In genomic region chr7:131238260-131238940, GRCh38 we compare ENCODE assay signal across 11 cellular contexts.
DNase-seq lines count a peak whose midpoint lies in the region; ATAC-seq and TF ChIP-seq lines count a peak whose summit lies in the region.
"Had no signal": no experiment of that assay in that cellular context is flagged by ENCODE, and none has a peak within 500 bp of the region (broad histone marks: within the 10 kb centered on the region; RNA-seq: fewer than 3 reads in every experiment).

No MANE protein-coding gene starts in this region.

- H3K27ac Mint-ChIP-seq in T-cell, result peak overlapping the region; percentile 71 to 75
- H3K27ac Mint-ChIP-seq in stimulated activated effector memory CD8-positive, alpha-beta T cell treated with anti-CD3 and anti-CD28 coated beads, Interleukin-12 subunit alpha, Interleukin-12 subunit beta, amount 100 ng/mL, for 72 hours, result peak overlapping the region; percentile 56
- H3K27ac Mint-ChIP-seq: H9, progenitor cell of endocrine pancreas had no signal

- no peaks in the 10 kb centered on the region for H3K27me3 Mint-ChIP-seq in T-cell
- H3K27me3 Mint-ChIP-seq: progenitor cell of endocrine pancreas had no signal

- H3K36me3 Mint-ChIP-seq in T-cell, result no peaks in the 10 kb centered on the region
- H3K36me3 Mint-ChIP-seq in stimulated activated effector memory CD8-positive, alpha-beta T cell treated with anti-CD3 and anti-CD28 coated beads, Interleukin-12 subunit alpha, Interleukin-12 subunit beta, amount 100 ng/mL, for 72 hours, result peaks cover 6% of the 10 kb centered on the region

- no peaks in the 10 kb centered on the region for H3K36me3 ChIP-seq in ovary

- H3K27me3 ChIP-seq in ovary, result no peaks in the 10 kb centered on the region

- TF ChIP-seq CTCF in fibroblast of pulmonary artery (IDR thresholded peaks at IDR 0.05; ENCODE audit: low read length, missing control alignments) (no peak), ovary (IDR thresholded peaks at IDR 0.05) (no peak)

- no peak overlapping the region for H3K4me3 ChIP-seq in fibroblast of pulmonary artery (replicated peaks; ENCODE audit: low read depth, low read length)
- no peak overlapping the region for H3K4me3 ChIP-seq in ovary

- H3K4me1 ChIP-seq in ovary (ENCODE audit: insufficient read depth), result peaks cover 2% of the 10 kb centered on the region

- peak; percentile 49 for DNase-seq in activated CD8-positive, alpha-beta memory T cell treated with anti-CD3 and anti-CD28 coated beads for 24 hours
- DNase-seq in activated CD8-positive, alpha-beta memory T cell treated with anti-CD3 and anti-CD28 coated beads, Interleukin-2, amount 50 U/mL, for 4 hours, result no peak
- DNase-seq in T-cell (peak in 2 of 34 experiments; percentile 2 to 3), fibroblast of pulmonary artery (ENCODE audit: low read depth) (peak; percentile 69), germinal center (ENCODE audit: low spot score) (no peak), ovary (no peak), T1000 (lab: John Stamatoyannopoulos, UW) (no peak)
- DNase-seq in stimulated activated effector memory CD8-positive, alpha-beta T cell treated with anti-CD3 and anti-CD28 coated beads, Interleukin-12 subunit alpha, Interleukin-12 subunit beta, amount 100 ng/mL, for 72 hours (ENCODE audit: low spot score in 2 of 2), result no peak
- DNase-seq: H9, NCI-H526 treated with DMSO at 0.1 percent for 48 hours had no signal

- TF ChIP-seq POLR2A in ovary (IDR thresholded peaks at IDR 0.05), result no peak

- H3K9me3 ChIP-seq in ovary, result no peaks in the 10 kb centered on the region

- CTCF ChIA-PET in T-cell (lab: Charles Lee), result interaction anchor here (0.5 to 1.6 kb wide), 6 partner anchors 8 to 123 kb away, joined by 3 to 4 read pairs (median 3); no protein-coding TSS in a partner anchor

- H3K9me3 Mint-ChIP-seq in T-cell, result no peaks in the 10 kb centered on the region
- H3K9me3 Mint-ChIP-seq in stimulated activated effector memory CD8-positive, alpha-beta T cell treated with anti-CD3 and anti-CD28 coated beads, Interleukin-12 subunit alpha, Interleukin-12 subunit beta, amount 100 ng/mL, for 72 hours, result peaks cover 2% of the 10 kb centered on the region
- H3K9me3 Mint-ChIP-seq: H9 had no signal

- H3K27ac ChIP-seq in ovary, result no peak overlapping the region

- peaks cover 36 to 45% (median 44%) of the 10 kb centered on the region in 3 donors for H3K4me1 Mint-ChIP-seq in T-cell
- peaks cover 49% of the 10 kb centered on the region for H3K4me1 Mint-ChIP-seq in stimulated activated effector memory CD8-positive, alpha-beta T cell treated with anti-CD3 and anti-CD28 coated beads, Interleukin-12 subunit alpha, Interleukin-12 subunit beta, amount 100 ng/mL, for 72 hours

- H3K4me3 Mint-ChIP-seq in T-cell, result no peak overlapping the region
- no peak overlapping the region for H3K4me3 Mint-ChIP-seq in stimulated activated effector memory CD8-positive, alpha-beta T cell treated with anti-CD3 and anti-CD28 coated beads, Interleukin-12 subunit alpha, Interleukin-12 subunit beta, amount 100 ng/mL, for 72 hours
- H3K4me3 Mint-ChIP-seq: H9 had no signal

- intact Hi-C loops in ovary (cut with DNase I), result no loop called here

- TF ChIP-seq EP300 in ovary (IDR thresholded peaks at IDR 0.05), result no peak

- WGBS in ovary, 3 donors, result 92 to 95% (median 93%) methylated on average over 2 of the region's 2 CpGs

- POLR2A ChIA-PET in T-cell (lab: Charles Lee), result interaction anchor here (0.6 to 1.1 kb wide), 2 partner anchors 32 to 129 kb away, joined by 4 read pairs; no protein-coding TSS in a partner anchor

- ATAC-seq in T-cell (replicated peaks in 1 of 4), result peak in 1 of 4 experiments; percentile 34
- peak; percentile 77 for ATAC-seq in stimulated activated effector memory CD8-positive, alpha-beta T cell treated with anti-CD3 and anti-CD28 coated beads, Interleukin-12 subunit alpha, Interleukin-12 subunit beta, amount 100 ng/mL, for 72 hours

Comparison
In these comparisons a context has a peak if more than half of its experiments do, and no peak if none do; other contexts are left out.
1. DNase-seq: peak in activated CD8-positive, alpha-beta memory T cell treated with anti-CD3 and anti-CD28 coated beads for 24 hours (single experiment) and fibroblast of pulmonary artery (single experiment); none in activated CD8-positive, alpha-beta memory T cell treated with anti-CD3 and anti-CD28 coated beads, Interleukin-2, amount 50 U/mL, for 4 hours (single experiment), stimulated activated effector memory CD8-positive, alpha-beta T cell treated with anti-CD3 and anti-CD28 coated beads, Interleukin-12 subunit alpha, Interleukin-12 subunit beta, amount 100 ng/mL, for 72 hours (0 of 2), germinal center (single experiment), ovary (0 of 5) and T1000 (single experiment).